8 cellular contexts compared by ENCODE assay signal in the genomic region with DNA sequence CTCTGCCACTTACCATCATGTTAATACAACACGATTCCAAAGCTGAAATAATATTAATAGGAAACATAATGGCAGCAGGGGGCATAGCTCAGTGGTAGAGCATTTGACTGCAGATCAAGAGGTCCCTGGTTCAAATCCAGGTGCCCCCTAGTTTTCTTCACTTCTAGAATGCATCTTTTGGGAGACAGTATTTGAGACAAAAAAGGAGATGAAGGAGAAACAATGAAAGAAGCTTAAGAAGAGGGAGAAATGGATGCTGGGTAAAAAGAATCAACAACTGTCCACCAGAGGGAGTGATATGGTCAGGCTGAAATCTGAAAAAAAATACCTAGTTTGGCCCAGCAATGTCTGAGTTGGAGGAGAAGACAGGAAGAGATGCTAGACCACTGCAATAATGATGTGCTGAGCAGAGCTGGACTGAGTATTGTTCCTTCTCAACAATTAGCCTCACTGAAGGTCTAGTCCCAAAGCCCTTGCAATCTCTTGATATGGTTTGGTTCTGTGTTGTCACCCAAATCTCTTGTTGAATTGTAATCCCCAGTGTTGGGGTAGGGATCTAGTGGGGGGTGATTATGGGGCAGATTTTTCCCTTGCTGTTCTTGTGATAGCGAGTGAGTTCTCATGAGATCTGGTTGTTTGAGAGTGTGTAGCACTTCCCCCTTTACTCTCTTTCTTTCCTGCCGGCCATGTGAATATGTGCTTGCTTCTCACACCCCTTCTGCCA. TPM values are rescaled to one million over a fixed set of nuclear protein-coding genes. Genes with fewer than 3 reads are reported as not detected.
DNase-seq lines count a peak whose midpoint lies in the region; ATAC-seq and TF ChIP-seq lines count a peak whose summit lies in the region.

No MANE protein-coding gene starts in this region.

- no peak overlapping the region for H3K4me3 ChIP-seq in OCI-LY7 (ENCODE audit: low read depth, low read length, poor library complexity, severe bottlenecking)

- POLR2A ChIA-PET in OCI-LY7 (lab: Charles Lee): interaction anchor here (0.6 to 0.8 kb wide), 4 partner anchors 30 to 897 kb away, joined by 3 read pairs; no protein-coding TSS in a partner anchor

- H3K4me3 Mint-ChIP-seq in effector memory CD8-positive, alpha-beta T cell: no peak overlapping the region

- no TSS peak for BruUV-seq in OCI-LY7 (replicated peaks; lab: Mats Ljungman, UMichigan)

- no peaks in the 10 kb centered on the region for H3K9me3 Mint-ChIP-seq in effector memory CD8-positive, alpha-beta T cell

- H3K9me3 ChIP-seq in OCI-LY7 (ENCODE audit: low read length): no peaks in the 10 kb centered on the region

- CTCF ChIA-PET in OCI-LY7 (lab: Charles Lee; ENCODE audit: unreplicated experiment): interaction anchor here (1.4 kb wide), 1 partner anchor 26 kb away, joined by 3 read pairs; no protein-coding TSS in a partner anchor

- H3K36me3 Mint-ChIP-seq in effector memory CD8-positive, alpha-beta T cell (ENCODE audit: insufficient read depth): peaks cover 3% of the 10 kb centered on the region

- no peaks in the 10 kb centered on the region for H3K9me2 ChIP-seq in OCI-LY7 (ENCODE audit: insufficient read depth, low read length)

- peak; percentile 78 for TF ChIP-seq CTCF in OCI-LY7 (conservative IDR thresholded peaks at IDR 0.05; ENCODE audit: low read length)

- no peaks in the 10 kb centered on the region for H4K20me1 ChIP-seq in OCI-LY7 (ENCODE audit: insufficient read depth, low read length)

- intact Hi-C loops in OCI-LY7 (cut with micrococcal nuclease; ENCODE audit: unreplicated experiment): loop anchor here (10.0 kb wide), 1 partner anchor 185 kb away; a partner anchor contains a TSS

- H3K36me3 ChIP-seq in OCI-LY7 (ENCODE audit: insufficient read depth, low read length): no peaks in the 10 kb centered on the region

- peaks cover 0 to 4% of the 10 kb centered on the region in 2 donors for H3K4me1 Mint-ChIP-seq in effector memory CD8-positive, alpha-beta T cell (ENCODE audit: low read depth in 2 of 2)

- peak; percentile 70 for ATAC-seq in HG03175 (IDR thresholded peaks at IDR 0.05; ENCODE audit: unreplicated experiment)
- ATAC-seq in effector memory CD8-positive, alpha-beta T cell (replicated peaks): peak; percentile 64

- H3K79me2 ChIP-seq in OCI-LY7 (ENCODE audit: insufficient read depth, low read depth, low read length): no peaks in the 10 kb centered on the region

- DNase-seq in activated CD8-positive, alpha-beta memory T cell treated with anti-CD3 and anti-CD28 coated beads for 24 hours: peak; percentile 42
- DNase-seq in activated CD8-positive, alpha-beta memory T cell treated with anti-CD3 and anti-CD28 coated beads, Interleukin-2, amount 50 U/mL, for 4 hours: no peak
- DNase-seq in OCI-LY7 (ENCODE audit: low spot score) (peak; percentile 63), myocyte (ENCODE audit: low read depth) (peak; percentile 70), NCI-H187 treated with DMSO at 0.1 percent for 48 hours (lab: John Stamatoyannopoulos, UW) (no peak), activated T-cell treated with anti-CD3 and anti-CD28 coated beads for 4 hours (no peak)
- no peak for DNase-seq in effector memory CD8-positive, alpha-beta T cell

- H3K27ac Mint-ChIP-seq in effector memory CD8-positive, alpha-beta T cell: peak overlapping the region in 1 of 2 donors; percentile 0

- no peaks in the 10 kb centered on the region for H3K4me1 ChIP-seq in OCI-LY7 (ENCODE audit: insufficient read depth, low read length, poor library complexity, severe bottlenecking)

- peak overlapping the region; percentile 66; the same call in 1 of the 2 replicates for H2AFZ ChIP-seq in OCI-LY7 (ENCODE audit: low read length)

- H3K27ac ChIP-seq in OCI-LY7 (ENCODE audit: low read depth, low read length, poor library complexity, severe bottlenecking): no peak overlapping the region

- H3K27me3 Mint-ChIP-seq in effector memory CD8-positive, alpha-beta T cell: peaks cover 0 to 14% of the 10 kb centered on the region in 2 donors

- no peak overlapping the region for H3K4me2 ChIP-seq in OCI-LY7 (ENCODE audit: low read length)

RNA-seq across cellular contexts. Expression of a gene that starts 48.3 kb away (rescaled TPM):
- total RNA-seq in OCI-LY7 (2014; rRNA removed; shearing (Covaris generic)): 10.5 and 13.1 TPM in 2 replicates
- total RNA-seq in OCI-LY7 (2022): 18.8 and 19.4 TPM in 2 replicates
- 18.1 and 23.6 TPM in 2 replicates for total RNA-seq in myocyte
- 18.1 TPM for polyA plus RNA-seq in myocyte (2012)

Comparison
In these comparisons a context has a peak if more than half of its experiments do, and no peak if none do; other contexts are left out.
1. DNase-seq: peak in activated CD8-positive, alpha-beta memory T cell treated with anti-CD3 and anti-CD28 coated beads for 24 hours (single experiment), OCI-LY7 (single experiment) and myocyte (single experiment); none in activated CD8-positive, alpha-beta memory T cell treated with anti-CD3 and anti-CD28 coated beads, Interleukin-2, amount 50 U/mL, for 4 hours (single experiment), effector memory CD8-positive, alpha-beta T cell (0 of 3), NCI-H187 treated with DMSO at 0.1 percent for 48 hours (single experiment) and activated T-cell treated with anti-CD3 and anti-CD28 coated beads for 4 hours (single experiment).